8 cellular contexts compared by ENCODE assay signal in the genomic region with DNA sequence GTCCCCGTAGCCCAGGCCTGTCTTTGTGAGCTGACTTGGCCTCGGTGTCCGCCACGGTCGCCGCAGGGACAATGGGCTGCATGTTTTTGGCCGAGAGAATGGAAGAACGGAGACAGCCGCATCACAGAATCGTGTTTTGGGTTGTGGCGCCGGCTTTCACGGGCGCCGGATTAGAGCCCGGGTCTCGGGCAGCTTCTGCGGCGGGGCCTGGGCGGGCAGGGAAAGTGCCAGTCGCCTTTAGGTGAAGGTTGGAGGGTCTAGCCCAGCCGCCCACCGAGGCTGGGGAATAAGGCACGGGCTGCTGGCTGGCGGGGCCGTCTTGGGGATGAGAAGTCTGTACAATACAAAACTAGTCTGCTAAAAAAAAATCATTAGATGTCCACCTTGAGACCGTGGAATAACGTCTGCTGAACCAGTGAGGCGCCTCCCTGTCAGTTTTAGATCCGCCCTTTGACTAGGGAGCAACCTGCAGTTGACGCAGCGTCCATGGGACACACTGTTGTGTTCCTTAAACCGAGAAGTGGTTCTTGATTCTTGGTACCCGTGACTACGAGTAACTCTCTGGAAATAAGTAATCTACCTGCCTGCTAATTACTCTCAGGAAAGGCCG. TPM values are rescaled to one million over a fixed set of nuclear protein-coding genes. Genes with fewer than 3 reads are reported as not detected.
DNase-seq lines count a peak whose midpoint lies in the region; ATAC-seq, FAIRE-seq and TF ChIP-seq lines count a peak whose summit lies in the region.

No MANE protein-coding gene starts in this region.

- in situ Hi-C loops in GM23248 (cut with MboI): no loop called here
- in situ Hi-C loops in GM12878 (cut with MboI): no loop called here

- H4K20me1 ChIP-seq in GM23248 (ENCODE audit: insufficient read depth) (no peaks in the 10 kb centered on the region), GM12878 (ENCODE audit: control insufficient read depth, insufficient read depth) (no peaks in the 10 kb centered on the region)

- no peaks in the 10 kb centered on the region for H3K9me2 ChIP-seq in GM23248 (ENCODE audit: insufficient read depth)

- peak; percentile 31 for FAIRE-seq in GM12878 (lab: Jason Lieb, UNC)

- H3K9ac ChIP-seq in GM23248 (peak overlapping the region; percentile 96), GM12878 (ENCODE audit: control insufficient read depth, insufficient read depth, low read length) (peak overlapping the region; percentile 82), iPS-20b (ENCODE audit: low read depth, low read length) (peak overlapping the region; percentile 90), skeletal muscle tissue (ENCODE audit: low read depth in 1 of 3, low read length in 3 of 3) (peak overlapping the region; percentile 95 to 99 (median 97))

- no peak for TF ChIP-seq CTCF in GM12878 (IDR thresholded peaks at IDR 0.05 in 2 of 3, conservative IDR thresholded peaks at IDR 0.05 in 1 of 3; ENCODE audit: control insufficient read depth in 2 of 3, extremely low read depth in 1 of 3, insufficient read depth in 1 of 3, low read depth in 3 of 3, low read length in 3 of 3)

- POLR2A ChIA-PET in GM12878 (lab: Charles Lee): interaction anchor here (0.8 to 2.8 kb wide), 5 partner anchors 18 to 67 kb away, joined by 3 to 45 read pairs (median 4); a partner anchor contains a TSS

- H3K27ac ChIP-seq in GM23248 (peak overlapping the region; percentile 96), GM12878 (ENCODE audit: control insufficient read depth, insufficient read depth) (peak overlapping the region; percentile 91), iPS-20b (ENCODE audit: low read length) (no peak overlapping the region), skeletal muscle tissue (ENCODE audit: low read depth, low read length) (peak overlapping the region; percentile 99)

- CTCF ChIA-PET in GM12878 (lab: Yijun Ruan, JAX): interaction anchor here (1.6 to 1.8 kb wide), 2 partner anchors 10 to 44 kb away, joined by 3 to 10 read pairs; a partner anchor contains a TSS

- peaks cover 83% of the 10 kb centered on the region for H3K79me2 ChIP-seq in GM23248 (ENCODE audit: insufficient read depth)
- H3K79me2 ChIP-seq in GM12878 (ENCODE audit: control insufficient read depth, insufficient read depth, low read length): peaks cover 64% of the 10 kb centered on the region

- H3K4me3 ChIP-seq in GM23248 (peak overlapping the region; percentile 90), GM12878 (peak overlapping the region; percentile 81), iPS-20b (ENCODE audit: low read length) (peak overlapping the region; percentile 94), skeletal muscle tissue (ENCODE audit: low read length in 3 of 3) (peak overlapping the region; percentile 89 to 94 (median 93))

- no peak for TF ChIP-seq EP300 in GM12878 (IDR thresholded peaks at IDR 0.05; ENCODE audit: borderline replicate concordance in 1 of 2, control insufficient read depth in 1 of 2, low read depth in 2 of 2, low read length in 2 of 2)

- peaks cover 22% of the 10 kb centered on the region for H3K36me3 ChIP-seq in GM23248 (ENCODE audit: low read depth)
- H3K36me3 ChIP-seq in GM12878 (ENCODE audit: control insufficient read depth in 2 of 2, insufficient read depth in 2 of 2, low read length in 1 of 2): peaks cover 0 to 3% of the 10 kb centered on the region in 2 experiments; a peak in 1 of 4 replicates
- peaks cover 36% of the 10 kb centered on the region for H3K36me3 ChIP-seq in iPS-20b (ENCODE audit: insufficient read depth, low read depth, low read length)
- H3K36me3 ChIP-seq in skeletal muscle tissue (ENCODE audit: control insufficient read depth in 3 of 3, insufficient read depth in 3 of 3, low read length in 3 of 3): peaks cover 0 to 18% (median 13%) of the 10 kb centered on the region in 3 donors

- intact Hi-C loops in GM12878 (cut with micrococcal nuclease; ENCODE audit: unreplicated experiment): no loop called here

- H3K9me3 ChIP-seq in GM23248 (ENCODE audit: low read depth): no peaks in the 10 kb centered on the region
- H3K9me3 ChIP-seq in GM12878 (replicated peaks; ENCODE audit: control insufficient read depth, insufficient read depth, low read length): no peaks in the 10 kb centered on the region
- no peaks in the 10 kb centered on the region for H3K9me3 ChIP-seq in iPS-20b (ENCODE audit: insufficient read depth, low read depth, low read length)
- no peaks in the 10 kb centered on the region for H3K9me3 ChIP-seq in skeletal muscle tissue (ENCODE audit: control insufficient read depth in 3 of 3, low read length in 3 of 3)

- TF ChIP-seq RAD21 in GM12878 (IDR thresholded peaks at IDR 0.05; ENCODE audit: insufficient read depth, low read depth, low read length): no peak

- H3K27me3 ChIP-seq in GM23248 (replicated peaks; ENCODE audit: insufficient read depth): no peaks in the 10 kb centered on the region
- H3K27me3 ChIP-seq in GM12878 (replicated peaks in 1 of 2; ENCODE audit: control insufficient read depth in 2 of 2, insufficient read depth in 2 of 2, low read length in 1 of 2): no peaks in the 10 kb centered on the region
- H3K27me3 ChIP-seq in iPS-20b (ENCODE audit: insufficient read depth, low read length): no peaks in the 10 kb centered on the region
- no peaks in the 10 kb centered on the region for H3K27me3 ChIP-seq in skeletal muscle tissue (ENCODE audit: control insufficient read depth in 3 of 3, insufficient read depth in 3 of 3, low read length in 3 of 3)

- H3K4me1 ChIP-seq in GM23248 (ENCODE audit: insufficient read depth) (peaks cover 31% of the 10 kb centered on the region), GM12878 (ENCODE audit: control insufficient read depth, insufficient read depth, low read length) (no peaks in the 10 kb centered on the region), iPS-20b (ENCODE audit: insufficient read depth, low read length) (peaks cover 15% of the 10 kb centered on the region), skeletal muscle tissue (ENCODE audit: control insufficient read depth in 3 of 3, insufficient read depth in 3 of 3, low read length in 3 of 3) (peaks cover 11 to 26% (median 18%) of the 10 kb centered on the region in 3 donors)

- ATAC-seq in GM12878: peak; percentile 50

- SMC1A ChIA-PET in GM12878 (lab: Charles Lee; ENCODE audit: uncharacterized antibody, unreplicated experiment): interaction anchor here (1.1 to 2.5 kb wide), 5 partner anchors 18 to 118 kb away, joined by 3 to 18 read pairs (median 3); a partner anchor contains a TSS

- TF ChIP-seq POLR2A in GM12878 (IDR thresholded peaks at IDR 0.05; ENCODE audit: low read depth, low read length): no peak

- peak; percentile 52 for DNase-seq in EH (ENCODE audit: low read depth)
- DNase-seq in GM23248: peak; percentile 77
- peak; percentile 40 for DNase-seq in LHCN-M2 (ENCODE audit: low read depth)
- peak; percentile 33 for DNase-seq in T follicular helper cell (ENCODE audit: low read depth)
- no peak for DNase-seq in GM12878 (ENCODE audit: low read depth, low spot score)
- no peak for DNase-seq in KG1 (lab: John Stamatoyannopoulos, UW)

- WGBS in GM23248 (ENCODE audit: low coverage in 1 of 2, low lambda C conversion rate in 2 of 2, missing lambda C conversion rate in 2 of 2), 2 experiments: 1 to 2% methylated on average over 36 of the region's 36 CpGs
- WGBS in GM12878 (ENCODE audit: insufficient coverage, insufficient replicate concordance, low lambda C conversion rate, missing lambda C conversion rate): 1% methylated on average over 36 of the region's 36 CpGs

- TSS peak; percentile 65 for BruUV-seq in GM12878 (replicated peaks; lab: Mats Ljungman, UMichigan)

- H2AFZ ChIP-seq in GM23248 (peak overlapping the region; percentile 79), GM12878 (ENCODE audit: control insufficient read depth, low read depth, low read length) (peak overlapping the region; percentile 76)

- no peaks in the 10 kb centered on the region; the same call in 1 of the 2 replicates for H3F3A ChIP-seq in GM23248 (ENCODE audit: insufficient read depth)

- peak overlapping the region; percentile 98 for H3K4me2 ChIP-seq in GM23248 (ENCODE audit: unreplicated experiment)
- H3K4me2 ChIP-seq in GM12878 (ENCODE audit: control insufficient read depth, insufficient read depth): peak overlapping the region; percentile 77

- RAD21 ChIA-PET in GM12878 (lab: Charles Lee; ENCODE audit: unreplicated experiment): interaction anchor here (0.8 to 4.4 kb wide), 4 partner anchors 18 to 67 kb away, joined by 3 to 30 read pairs (median 12); a partner anchor contains a TSS

RNA-seq across cellular contexts. Expression of a gene that starts 0.6 kb away (rescaled TPM):
- 39.3 and 48.6 TPM in 2 replicates for total RNA-seq in GM23248 (2014; rRNA removed; shearing (Covaris generic))
- polyA plus RNA-seq in GM23248 (2016; fragmentation: Nextera tagmentation; extraction: Ambion mirVana) (33.4 and 33.8 TPM in 2 replicates), GM12878 (2011; rRNA removed) (5.8 and 7.7 TPM in 2 replicates), GM12878 (2014; fragmentation: Illumina TruSeq; extraction: Trizol) (7.2 and 7.9 TPM in 2 replicates), GM12878 (2014; fragmentation: Nextera tagmentation; extraction: Ambion mirVana) (1 to 10 TPM; 4.5 to 5.0 TPM), GM12878 (2014; rRNA removed) (9.4 and 13.3 TPM in 2 replicates), GM12878 (2016; fragmentation: Nextera tagmentation; extraction: Ambion mirVana) (10 to 100 TPM; 17.6 to 19.1 TPM)
- total RNA-seq in LHCN-M2 (2014; rRNA removed) (29.6 and 41.9 TPM in 2 replicates), GM12878 (2014; rRNA removed) (15.6 and 20.9 TPM in 2 replicates), GM12878 (2014; rRNA removed; fragmentation: Illumina TruSeq; extraction: Trizol) (9.2 and 10.2 TPM in 2 replicates), GM12878 (2021) (6.9 and 8.4 TPM in 2 replicates), skeletal muscle tissue (16.2 TPM)
- polyA plus RNA-seq in LHCN-M2 (2012): 15.5 TPM
- total RNA-seq in GM12878 (2013; cell fraction: nucleolus; rRNA removed): 12.7 and 14.2 TPM in 2 replicates
- 7.8 TPM for polyA plus RNA-seq in GM12878 (2011; ENCODE audit: low read depth)
- 2.0 and 2.5 TPM in 2 replicates for polyA plus RNA-seq in GM12878 (2011; cell fraction: cytosol; rRNA removed)
- polyA plus RNA-seq in GM12878 (2011; cell fraction: nucleus; rRNA removed): 2.0 and 2.1 TPM in 2 replicates
- polyA plus RNA-seq in GM12878 (2012): 11.1 and 18.0 TPM in 2 replicates
- 2.0 and 2.1 TPM in 2 replicates for polyA minus RNA-seq in GM12878 (2011; rRNA and poly(A)+ RNA removed)
- 1.2 TPM in 2 replicates for polyA minus RNA-seq in GM12878 (2011; cell fraction: cytosol; rRNA and poly(A)+ RNA removed)
- polyA minus RNA-seq in GM12878 (2011; cell fraction: nucleus; rRNA and poly(A)+ RNA removed): 3.6 and 4.1 TPM in 2 replicates

RNA-seq across cellular contexts. Expression of a gene that starts 0.7 kb away (rescaled TPM):
- total RNA-seq in GM23248 (2014; rRNA removed; shearing (Covaris generic)): 30.9 and 31.2 TPM in 2 replicates
- polyA plus RNA-seq in GM23248 (2016; fragmentation: Nextera tagmentation; extraction: Ambion mirVana) (23.3 and 23.8 TPM in 2 replicates), GM12878 (2011; rRNA removed) (13.0 and 26.9 TPM in 2 replicates), GM12878 (2014; fragmentation: Illumina TruSeq; extraction: Trizol) (45.8 and 50.9 TPM in 2 replicates), GM12878 (2014; fragmentation: Nextera tagmentation; extraction: Ambion mirVana) (10 to 100 TPM; 16.5 to 22.7 TPM), GM12878 (2014; rRNA removed) (11.9 and 16.4 TPM in 2 replicates), GM12878 (2016; fragmentation: Nextera tagmentation; extraction: Ambion mirVana) (10 to 100 TPM; 25.4 to 35.9 TPM)
- total RNA-seq in LHCN-M2 (2014; rRNA removed) (26.3 and 43.6 TPM in 2 replicates), GM12878 (2014; rRNA removed) (28.2 and 35.2 TPM in 2 replicates), GM12878 (2014; rRNA removed; fragmentation: Illumina TruSeq; extraction: Trizol) (47.0 and 47.7 TPM in 2 replicates), GM12878 (2021) (22.1 and 22.9 TPM in 2 replicates), skeletal muscle tissue (12.0 TPM)
- polyA plus RNA-seq in LHCN-M2 (2012): 6.5 TPM
- 34.4 and 36.4 TPM in 2 replicates for total RNA-seq in GM12878 (2013; cell fraction: nucleolus; rRNA removed)
- 5.1 TPM for polyA plus RNA-seq in GM12878 (2011; ENCODE audit: low read depth)
- polyA plus RNA-seq in GM12878 (2011; cell fraction: cytosol; rRNA removed): 5.1 and 6.3 TPM in 2 replicates
- polyA plus RNA-seq in GM12878 (2011; cell fraction: nucleus; rRNA removed): 5.1 and 5.9 TPM in 2 replicates
- polyA plus RNA-seq in GM12878 (2012): 9.1 and 11.7 TPM in 2 replicates
- 7.1 and 12.7 TPM in 2 replicates for polyA minus RNA-seq in GM12878 (2011; rRNA and poly(A)+ RNA removed)
- 6.7 and 7.7 TPM in 2 replicates for polyA minus RNA-seq in GM12878 (2011; cell fraction: cytosol; rRNA and poly(A)+ RNA removed)
- polyA minus RNA-seq in GM12878 (2011; cell fraction: nucleus; rRNA and poly(A)+ RNA removed): 11.7 and 18.7 TPM in 2 replicates

RNA-seq across cellular contexts. Expression of a gene that starts 44.3 kb away (rescaled TPM):
- 32.2 and 33.4 TPM in 2 replicates for total RNA-seq in GM23248 (2014; rRNA removed; shearing (Covaris generic))
- polyA plus RNA-seq in GM23248 (2016; fragmentation: Nextera tagmentation; extraction: Ambion mirVana) (29.1 and 31.0 TPM in 2 replicates), GM12878 (2011; rRNA removed) (16.3 and 32.0 TPM in 2 replicates), GM12878 (2014; fragmentation: Illumina TruSeq; extraction: Trizol) (12.3 and 14.1 TPM in 2 replicates), GM12878 (2014; fragmentation: Nextera tagmentation; extraction: Ambion mirVana) (10 to 100 TPM in 1 of 2 experiments, 1 to 10 TPM in 1; 9.8 to 12.0 TPM), GM12878 (2014; rRNA removed) (5.5 and 8.0 TPM in 2 replicates), GM12878 (2016; fragmentation: Nextera tagmentation; extraction: Ambion mirVana) (10 to 100 TPM; 14.3 to 16.1 TPM)
- total RNA-seq in LHCN-M2 (2014; rRNA removed) (33.9 and 44.5 TPM in 2 replicates), GM12878 (2014; rRNA removed) (8.6 and 11.6 TPM in 2 replicates), GM12878 (2014; rRNA removed; fragmentation: Illumina TruSeq; extraction: Trizol) (15.6 and 18.4 TPM in 2 replicates), GM12878 (2021) (10.5 TPM in 2 replicates), skeletal muscle tissue (16.2 TPM)
- 10.9 TPM for polyA plus RNA-seq in LHCN-M2 (2012)
- 31.2 and 31.8 TPM in 2 replicates for total RNA-seq in GM12878 (2013; cell fraction: nucleolus; rRNA removed)
- 5.0 TPM for polyA plus RNA-seq in GM12878 (2011; ENCODE audit: low read depth)
- polyA plus RNA-seq in GM12878 (2011; cell fraction: cytosol; rRNA removed): 4.2 and 5.0 TPM in 2 replicates
- 6.0 and 7.2 TPM in 2 replicates for polyA plus RNA-seq in GM12878 (2011; cell fraction: nucleus; rRNA removed)
- 6.7 and 10.6 TPM in 2 replicates for polyA plus RNA-seq in GM12878 (2012)
- polyA minus RNA-seq in GM12878 (2011; rRNA and poly(A)+ RNA removed): 11.0 and 20.3 TPM in 2 replicates
- 7.1 and 11.1 TPM in 2 replicates for polyA minus RNA-seq in GM12878 (2011; cell fraction: cytosol; rRNA and poly(A)+ RNA removed)
- 7.1 and 9.1 TPM in 2 replicates for polyA minus RNA-seq in GM12878 (2011; cell fraction: nucleus; rRNA and poly(A)+ RNA removed)

Comparison
In these comparisons a context has a peak if more than half of its experiments do, and no peak if none do; other contexts are left out.
1. DNase-seq: peak in EH (single experiment), GM23248 (single experiment), LHCN-M2 (single experiment) and T follicular helper cell (single experiment); none in GM12878 (single experiment) and KG1 (single experiment).
2. Peak in every context shown above with its lines, with median percentiles within 50 percentile points of each other: H3K4me3 ChIP-seq and H3K9ac ChIP-seq.